ENCODE assay signal across 2 cellular contexts in genomic region chr3:155037508-155038202, GRCh38.
TF ChIP-seq lines count a peak whose summit lies in the region.

No MANE protein-coding gene starts in this region.

TF ChIP-seq in GM23338, 12 proteins besides CTCF, POLR2A, EP300 and RAD21:
- TF ChIP-seq ETS1 (IDR thresholded peaks at IDR 0.05) (no peak), NANOG (IDR thresholded peaks at IDR 0.05; ENCODE audit: borderline replicate concordance) (no peak), REST (IDR thresholded peaks at IDR 0.05; ENCODE audit: unreplicated experiment) (no peak), ZNF331 (CRISPR knock-in tag; IDR thresholded peaks at IDR 0.05; ENCODE audit: low read depth) (no peak), POLR2AphosphoS5 (IDR thresholded peaks at IDR 0.05; ENCODE audit: low read depth) (no peak), EZH2phosphoT487 (IDR thresholded peaks at IDR 0.05; ENCODE audit: unreplicated experiment) (no peak), JUNB (IDR thresholded peaks at IDR 0.05; ENCODE audit: unreplicated experiment) (no peak), ZNF114 (CRISPR knock-in tag; IDR thresholded peaks at IDR 0.05) (no peak)
TF ChIP-seq in GM23338: peak in this region for 0.

TF ChIP-seq in H1, 55 proteins besides CTCF, POLR2A, EP300 and RAD21:
- no peak for TF ChIP-seq CBX8 (IDR thresholded peaks at IDR 0.05; ENCODE audit: borderline replicate concordance, low read depth, low read length)
- TF ChIP-seq CEBPB (IDR thresholded peaks at IDR 0.05; ENCODE audit: low read depth, low read length): no peak
- no peak for TF ChIP-seq SIRT6 (IDR thresholded peaks at IDR 0.05; ENCODE audit: low read length)
- TF ChIP-seq HDAC6 (IDR thresholded peaks at IDR 0.05; ENCODE audit: low read depth, low read length): no peak
- no peak for TF ChIP-seq KDM4A (IDR thresholded peaks at IDR 0.05; ENCODE audit: low read depth, low read length, severe bottlenecking)
- TF ChIP-seq USF2 (IDR thresholded peaks at IDR 0.05; ENCODE audit: low read length): no peak
- no peak for TF ChIP-seq ATF3 (IDR thresholded peaks at IDR 0.05; ENCODE audit: insufficient read depth, low read depth, low read length)
- TF ChIP-seq CHD7 (IDR thresholded peaks at IDR 0.05; ENCODE audit: insufficient replicate concordance, low read length): no peak
- TF ChIP-seq GTF2F1 (IDR thresholded peaks at IDR 0.05; ENCODE audit: borderline replicate concordance, low read depth, low read length): no peak
- TF ChIP-seq TAF1 (IDR thresholded peaks at IDR 0.05; ENCODE audit: low read depth, low read length): no peak
- no peak for TF ChIP-seq PHF8 (conservative IDR thresholded peaks at IDR 0.05; ENCODE audit: low read depth, low read length)
- TF ChIP-seq MAX (IDR thresholded peaks at IDR 0.05): no peak
- TF ChIP-seq NANOG (IDR thresholded peaks at IDR 0.05; ENCODE audit: insufficient read depth, low read depth, low read length, poor library complexity, severe bottlenecking): no peak
- TF ChIP-seq CREB1 (IDR thresholded peaks at IDR 0.05): no peak
- TF ChIP-seq NRF1 (IDR thresholded peaks at IDR 0.05; ENCODE audit: low read depth, low read length): no peak
- no peak for TF ChIP-seq SP4 (IDR thresholded peaks at IDR 0.05; ENCODE audit: low read length)
- TF ChIP-seq TCF12 (IDR thresholded peaks at IDR 0.05; ENCODE audit: low read depth, low read length): no peak
- TF ChIP-seq ATF2 (IDR thresholded peaks at IDR 0.05; ENCODE audit: low read length): no peak
